In the genomic region with DNA sequence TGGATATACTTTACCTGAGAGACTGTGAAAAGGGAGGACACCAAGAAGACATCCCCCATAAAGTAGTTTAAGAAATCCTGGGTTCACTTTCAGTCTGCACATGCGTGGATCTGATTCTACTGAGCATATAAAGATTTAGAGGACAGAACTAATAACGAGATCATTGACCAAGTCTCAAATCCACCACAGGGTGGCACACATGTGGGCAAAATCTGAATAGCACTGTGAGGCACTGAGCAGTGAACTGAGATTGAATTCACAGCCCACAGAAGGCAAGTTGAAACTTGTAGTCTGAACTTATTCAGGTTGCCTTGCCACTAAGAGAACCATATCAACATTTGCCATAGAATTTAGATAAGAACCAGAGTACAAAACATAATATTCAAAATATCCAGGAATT, we compare ENCODE assay signal across 9 cellular contexts.
DNase-seq lines count a peak whose midpoint lies in the region; ATAC-seq and TF ChIP-seq lines count a peak whose summit lies in the region.
"Had no signal": no experiment of that assay in that cellular context is flagged by ENCODE, and none has a peak within 500 bp of the region (broad histone marks: within the 10 kb centered on the region; RNA-seq: fewer than 3 reads in every experiment).

No MANE protein-coding gene starts in this region.

- H4K20me1 ChIP-seq in hepatocyte (ENCODE audit: insufficient read depth, poor library complexity, severe bottlenecking) = no peaks in the 10 kb centered on the region

- H3K4me2 ChIP-seq in hepatocyte = no peak overlapping the region

- peaks cover 4% of the 10 kb centered on the region for H3K4me1 ChIP-seq in hepatocyte (ENCODE audit: insufficient read depth)
- H3K4me1 ChIP-seq: HAP-1 had no signal

- no peaks in the 10 kb centered on the region for H3K4me1 Mint-ChIP-seq in activated CD4-positive, alpha-beta memory T cell treated with anti-CD3 and anti-CD28 coated beads, Interleukin-2, amount 10 ng/mL, durations not matched to agents 7 days and 5 days

- no peak overlapping the region for H3K4me3 ChIP-seq in hepatocyte
- H3K4me3 ChIP-seq: HAP-1 had no signal

- POLR2A ChIA-PET in activated CD4-positive, alpha-beta memory T cell treated with anti-CD3 and anti-CD28 coated beads, Interleukin-2, amount 10 ng/mL, durations not matched to agents 7 days and 5 days (lab: Charles Lee) = no interaction called here

- peak; percentile 85 for DNase-seq in ACHN
- DNase-seq in NCI-H146 (lab: John Stamatoyannopoulos, UW) = peak; percentile 58
- DNase-seq in activated CD4-positive, alpha-beta memory T cell treated with anti-CD3 and anti-CD28 coated beads, Interleukin-2, amount 10 ng/mL, durations not matched to agents 7 days and 5 days = peak; percentile 22
- DNase-seq in hepatocyte (ENCODE audit: low spot score) = peak; percentile 57
- DNase-seq in stromal cell of bone marrow (ENCODE audit: low read depth) = peak; percentile 38
- DNase-seq in MV-4-11 (lab: John Stamatoyannopoulos, UW) = no peak

- no peak overlapping the region for H3K4me3 Mint-ChIP-seq in activated CD4-positive, alpha-beta memory T cell treated with anti-CD3 and anti-CD28 coated beads, Interleukin-2, amount 10 ng/mL, durations not matched to agents 7 days and 5 days

- peak; percentile 97 for ATAC-seq in GM18498 (IDR thresholded peaks at IDR 0.05; ENCODE audit: unreplicated experiment)
- peak; percentile 86 for ATAC-seq in HG02759 (IDR thresholded peaks at IDR 0.05; ENCODE audit: unreplicated experiment)

- H3K27ac ChIP-seq in hepatocyte = no peak overlapping the region

- no peaks in the 10 kb centered on the region for H3K36me3 ChIP-seq in hepatocyte (replicated peaks; ENCODE audit: insufficient read depth, low read depth)
- H3K36me3 ChIP-seq: HAP-1 had no signal

- CTCF ChIA-PET in activated CD4-positive, alpha-beta memory T cell treated with anti-CD3 and anti-CD28 coated beads, Interleukin-2, amount 10 ng/mL, durations not matched to agents 7 days and 5 days (lab: Charles Lee) = no interaction called here

- peaks cover 6% of the 10 kb centered on the region for H3K27me3 Mint-ChIP-seq in activated CD4-positive, alpha-beta memory T cell treated with anti-CD3 and anti-CD28 coated beads, Interleukin-2, amount 10 ng/mL, durations not matched to agents 7 days and 5 days

- H2AFZ ChIP-seq in hepatocyte = no peak overlapping the region

- TF ChIP-seq CTCF in hepatocyte (IDR thresholded peaks at IDR 0.05; ENCODE audit: poor library complexity) = peak; percentile 63

- 60% methylated on average over 2 of the region's 2 CpGs for WGBS in hepatocyte (ENCODE audit: low lambda C conversion rate, missing lambda C conversion rate)

- no peaks in the 10 kb centered on the region for H3K27me3 ChIP-seq in hepatocyte

- no peaks in the 10 kb centered on the region for H3K9me3 ChIP-seq in hepatocyte (ENCODE audit: low read depth)
- H3K9me3 ChIP-seq: HAP-1 had no signal

- H3K79me2 ChIP-seq in hepatocyte = no peaks in the 10 kb centered on the region

- H3K36me3 Mint-ChIP-seq in activated CD4-positive, alpha-beta memory T cell treated with anti-CD3 and anti-CD28 coated beads, Interleukin-2, amount 10 ng/mL, durations not matched to agents 7 days and 5 days (ENCODE audit: low read depth) = no peaks in the 10 kb centered on the region

- H3K27ac Mint-ChIP-seq in activated CD4-positive, alpha-beta memory T cell treated with anti-CD3 and anti-CD28 coated beads, Interleukin-2, amount 10 ng/mL, durations not matched to agents 7 days and 5 days = no peak overlapping the region

- no peaks in the 10 kb centered on the region for H3K9me3 Mint-ChIP-seq in activated CD4-positive, alpha-beta memory T cell treated with anti-CD3 and anti-CD28 coated beads, Interleukin-2, amount 10 ng/mL, durations not matched to agents 7 days and 5 days

- in situ Hi-C loops in ACHN (cut with HindIII; ENCODE audit: low pct_ligation_motif_present, low pct_unique_long_range_greater_than_20kb, low sequenced_read_pairs) = no loop called here

- no peaks in the 10 kb centered on the region for H3K9me2 ChIP-seq in hepatocyte (replicated peaks; ENCODE audit: insufficient read depth)
